7 cellular contexts compared by ENCODE assay signal in the genomic region with DNA sequence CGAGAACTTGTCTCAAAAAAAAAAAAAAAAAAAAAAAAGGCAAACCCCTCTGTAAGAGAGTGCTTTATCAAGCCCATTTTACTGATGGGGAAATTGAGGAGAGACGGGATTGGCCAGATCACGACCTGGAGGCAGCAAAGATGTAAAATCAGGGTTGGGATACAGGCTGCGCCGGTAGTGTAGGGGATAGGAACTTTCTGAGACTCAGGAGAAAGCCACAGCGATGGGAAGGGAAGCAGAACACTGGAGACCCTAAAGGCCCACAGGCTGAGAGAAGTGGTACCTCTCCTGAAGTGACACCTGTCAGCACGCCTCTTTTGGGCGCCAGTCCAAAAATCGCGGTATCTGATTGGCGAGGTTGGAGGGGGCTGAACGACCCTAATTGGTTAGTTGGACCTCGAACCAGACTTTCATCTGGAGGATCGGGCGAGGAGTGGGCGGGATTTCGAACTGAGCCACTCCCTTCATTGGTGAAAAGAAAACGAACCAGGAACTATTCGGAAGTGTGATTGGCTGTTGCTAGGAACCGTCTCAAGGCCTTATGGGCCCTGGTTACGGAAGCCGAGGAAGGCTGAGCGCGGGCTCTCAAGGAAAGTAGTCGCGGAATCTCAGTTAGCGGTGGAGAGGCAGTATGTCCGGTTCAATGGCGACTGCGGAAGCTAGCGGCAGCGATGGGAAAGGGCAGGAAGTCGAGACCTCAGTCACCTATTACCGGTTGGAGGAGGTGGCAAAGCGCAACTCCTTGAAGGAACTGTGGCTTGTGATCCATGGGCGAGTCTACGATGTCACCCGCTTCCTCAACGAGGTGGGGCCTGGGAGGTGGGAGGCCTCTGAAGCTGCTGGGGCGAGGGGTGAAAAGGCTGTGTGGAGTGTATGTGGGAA.
DNase-seq lines count a peak whose midpoint lies in the region; ATAC-seq lines count a peak whose summit lies in the region.

A gene with protein sequence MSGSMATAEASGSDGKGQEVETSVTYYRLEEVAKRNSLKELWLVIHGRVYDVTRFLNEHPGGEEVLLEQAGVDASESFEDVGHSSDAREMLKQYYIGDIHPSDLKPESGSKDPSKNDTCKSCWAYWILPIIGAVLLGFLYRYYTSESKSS (plus strand): TSS at position 567 of the 882 bp plus-strand sequence. CDS start 65 bp downstream, at position 632.

- DNase-seq in NCI-H2081 (lab: John Stamatoyannopoulos, UW) (peak; percentile 96 to 98), T1000 (lab: John Stamatoyannopoulos, UW) (peak; percentile 78), astrocyte of the hippocampus (ENCODE audit: low read depth, low spot score) (peak; percentile 99), hippocampal formation (lab: John Stamatoyannopoulos, UW) (peak; percentile 91 to 96), retina (peak; percentile 94)

- peak; percentile 84 for ATAC-seq in GM18508 (IDR thresholded peaks at IDR 0.05; ENCODE audit: insufficient read depth, unreplicated experiment)
- peak; percentile 89 for ATAC-seq in HG03025 (IDR thresholded peaks at IDR 0.05; ENCODE audit: low FRiP score, unreplicated experiment)

Comparison
In these comparisons a context has a peak if more than half of its experiments do, and no peak if none do; other contexts are left out.
1. Peak in every context shown above with its lines: DNase-seq and ATAC-seq.